Comparison of ENCODE assay signal across 34 cellular contexts in genomic region chr9:129309906-129310305, GRCh38.
A peak's percentile ranks its signal among the peaks of the same experiment; 100 is the strongest.
DNase-seq lines count a peak whose midpoint lies in the region; ATAC-seq, FAIRE-seq and TF ChIP-seq lines count a peak whose summit lies in the region.
"Had no signal": no experiment of that assay in that cellular context is flagged by ENCODE, and none has a peak within 500 bp of the region (broad histone marks: within the 10 kb centered on the region; RNA-seq: fewer than 3 reads in every experiment).

No MANE protein-coding gene starts in this region.

- H3K9me3 Mint-ChIP-seq in activated naive CD8-positive, alpha-beta T cell treated with anti-CD3 and anti-CD28 coated beads, Interleukin-2, amount 10 ng/mL, durations not matched to agents 7 days and 5 days: no peaks in the 10 kb centered on the region
- H3K9me3 Mint-ChIP-seq in activated naive CD8-positive, alpha-beta T cell treated with anti-CD3 and anti-CD28 coated beads, Interleukin-2, amount 50 U/mL, for 24 hours: no peaks in the 10 kb centered on the region
- H3K9me3 Mint-ChIP-seq: naive thymus-derived CD8-positive, alpha-beta T cell; T-helper 1 cell treated with Interleukin-12 subunit alpha and Interleukin-12 subunit beta and Interleukin-4 antibody, amounts not matched to agents 30 μg/mL and 1 μg/mL, for 36 hours had no signal

- no peaks in the 10 kb centered on the region for H4K20me1 ChIP-seq in HepG2 (ENCODE audit: insufficient read depth, low read length)
- H4K20me1 ChIP-seq: BLaER1 had no signal

- no peak for ATAC-seq in activated naive CD8-positive, alpha-beta T cell treated with anti-CD3 and anti-CD28 coated beads, Interleukin-2, amount 10 ng/mL, durations not matched to agents 7 days and 5 days (ENCODE audit: low read depth)
- ATAC-seq in activated naive CD8-positive, alpha-beta T cell treated with anti-CD3 and anti-CD28 coated beads, Interleukin-2, amount 50 U/mL, for 24 hours: no peak
- no peak for ATAC-seq in HepG2
- no peak for ATAC-seq in GM19467 (IDR thresholded peaks at IDR 0.05; ENCODE audit: unreplicated experiment)
- ATAC-seq in HG02938 (IDR thresholded peaks at IDR 0.05; ENCODE audit: unreplicated experiment): no peak
- ATAC-seq: activated CD4-positive, alpha-beta T cell treated with anti-CD3 and anti-CD28 coated beads for 36 hours; gastroesophageal sphincter; left lung; naive thymus-derived CD8-positive, alpha-beta T cell; PC-3 had no signal

- no peaks in the 10 kb centered on the region for H3K36me3 Mint-ChIP-seq in activated naive CD8-positive, alpha-beta T cell treated with anti-CD3 and anti-CD28 coated beads, Interleukin-2, amount 10 ng/mL, durations not matched to agents 7 days and 5 days
- no peaks in the 10 kb centered on the region for H3K36me3 Mint-ChIP-seq in activated naive CD8-positive, alpha-beta T cell treated with anti-CD3 and anti-CD28 coated beads, Interleukin-2, amount 50 U/mL, for 24 hours (ENCODE audit: low read depth)
- H3K36me3 Mint-ChIP-seq: activated naive CD8-positive, alpha-beta T cell; naive thymus-derived CD8-positive, alpha-beta T cell had no signal

- H3K4me2 ChIP-seq in HepG2 (ENCODE audit: low read depth, low read length): no peak overlapping the region
- H3K4me2 ChIP-seq: BLaER1, hepatocyte, SK-N-SH had no signal

- BruUV-seq in HepG2 (replicated peaks; lab: Mats Ljungman, UMichigan): no TSS peak

- no peak for TF ChIP-seq POLR2A in HepG2 (IDR thresholded peaks at IDR 0.05; ENCODE audit: insufficient read depth in 1 of 2, low read depth in 2 of 2, low read length in 2 of 2)
- TF ChIP-seq POLR2A in suprapubic skin (IDR thresholded peaks at IDR 0.05): no peak

- H3K27ac Mint-ChIP-seq in activated naive CD8-positive, alpha-beta T cell treated with anti-CD3 and anti-CD28 coated beads, Interleukin-2, amount 10 ng/mL, durations not matched to agents 7 days and 5 days: no peak overlapping the region
- no peak overlapping the region for H3K27ac Mint-ChIP-seq in activated naive CD8-positive, alpha-beta T cell treated with anti-CD3 and anti-CD28 coated beads, Interleukin-2, amount 50 U/mL, for 24 hours
- H3K27ac Mint-ChIP-seq: activated CD4-positive, alpha-beta T cell treated with anti-CD3 and anti-CD28 coated beads for 36 hours; activated naive CD8-positive, alpha-beta T cell; T-helper 1 cell treated with Interleukin-12 subunit alpha and Interleukin-12 subunit beta and Interleukin-4 antibody, amounts not matched to agents 30 μg/mL and 1 μg/mL, for 36 hours had no signal

- peaks cover 2 to 28% of the 10 kb centered on the region in 2 experiments; a peak in 4 of 5 replicates for H3K27me3 ChIP-seq in HepG2 (ENCODE audit: control insufficient read depth in 1 of 2, insufficient read depth in 2 of 2, low read length in 2 of 2)
- no peaks in the 10 kb centered on the region for H3K27me3 ChIP-seq in suprapubic skin
- H3K27me3 ChIP-seq: BLaER1, gastroesophageal sphincter, hepatocyte, left lung, spleen had no signal

- 38% methylated on average over 3 of the region's 5 CpGs for WGBS in HepG2 (ENCODE audit: low lambda C conversion rate)
- 93% methylated on average over 5 of the region's 5 CpGs for WGBS in suprapubic skin

- FAIRE-seq in HepG2 (lab: Jason Lieb, UNC): no peak
- FAIRE-seq: astrocyte had no signal

- TF ChIP-seq RAD21 in HepG2 (CRISPR knock-in tag; IDR thresholded peaks at IDR 0.05): no peak

- in situ Hi-C loops in HepG2 (cut with HindIII; ENCODE audit: extremely low pct_ligation_motif_present, low pct_unique_long_range_greater_than_20kb): no loop called here

- no peaks in the 10 kb centered on the region for H3K9me3 ChIP-seq in HepG2 (ENCODE audit: low read length)
- H3K9me3 ChIP-seq in suprapubic skin: no peaks in the 10 kb centered on the region
- H3K9me3 ChIP-seq: gastroesophageal sphincter, left lung, SK-N-SH, spleen had no signal

- no peak overlapping the region for H3K4me3 Mint-ChIP-seq in activated naive CD8-positive, alpha-beta T cell treated with anti-CD3 and anti-CD28 coated beads, Interleukin-2, amount 10 ng/mL, durations not matched to agents 7 days and 5 days
- H3K4me3 Mint-ChIP-seq in activated naive CD8-positive, alpha-beta T cell treated with anti-CD3 and anti-CD28 coated beads, Interleukin-2, amount 50 U/mL, for 24 hours: no peak overlapping the region
- H3K4me3 Mint-ChIP-seq: activated CD4-positive, alpha-beta T cell treated with anti-CD3 and anti-CD28 coated beads for 36 hours; activated naive CD8-positive, alpha-beta T cell; naive thymus-derived CD8-positive, alpha-beta T cell; T-helper 1 cell treated with Interleukin-12 subunit alpha and Interleukin-12 subunit beta and Interleukin-4 antibody, amounts not matched to agents 30 μg/mL and 1 μg/mL, for 36 hours had no signal

- H3K27me3 Mint-ChIP-seq in activated naive CD8-positive, alpha-beta T cell treated with anti-CD3 and anti-CD28 coated beads, Interleukin-2, amount 10 ng/mL, durations not matched to agents 7 days and 5 days: no peaks in the 10 kb centered on the region
- peaks cover 2% of the 10 kb centered on the region for H3K27me3 Mint-ChIP-seq in activated naive CD8-positive, alpha-beta T cell treated with anti-CD3 and anti-CD28 coated beads, Interleukin-2, amount 50 U/mL, for 24 hours
- H3K27me3 Mint-ChIP-seq: activated CD4-positive, alpha-beta T cell treated with anti-CD3 and anti-CD28 coated beads for 36 hours; activated naive CD8-positive, alpha-beta T cell; naive thymus-derived CD8-positive, alpha-beta T cell had no signal

- no peak overlapping the region for H2AFZ ChIP-seq in HepG2 (ENCODE audit: low read length)
- H2AFZ ChIP-seq: hepatocyte had no signal

- TF ChIP-seq CTCF in HepG2 (CRISPR knock-in tag; IDR thresholded peaks at IDR 0.05) (no peak), suprapubic skin (IDR thresholded peaks at IDR 0.05) (no peak)

- H3K79me2 ChIP-seq in HepG2 (ENCODE audit: insufficient read depth, low read length): no peaks in the 10 kb centered on the region
- H3K79me2 ChIP-seq: hepatocyte had no signal

- H3K27ac ChIP-seq in HepG2 (ENCODE audit: extremely low read length, insufficient read depth, low read length) (no peak overlapping the region), suprapubic skin (no peak overlapping the region)
- H3K27ac ChIP-seq: BLaER1, gastroesophageal sphincter, hepatocyte, HL-60, left lung, spleen had no signal

- H3K36me3 ChIP-seq in HepG2 (replicated peaks in 1 of 2; ENCODE audit: control insufficient read depth in 1 of 2, insufficient read depth in 2 of 2, low read length in 2 of 2) (no peaks in the 10 kb centered on the region), suprapubic skin (no peaks in the 10 kb centered on the region)
- H3K36me3 ChIP-seq: BLaER1, gastroesophageal sphincter, left lung, spleen had no signal

- CTCF ChIA-PET in HepG2 (lab: Yijun Ruan, JAX; ENCODE audit: low intra/inter-chr PET ratio, low total read pairs): no interaction called here

- no peak overlapping the region for H3K9ac ChIP-seq in HepG2 (ENCODE audit: insufficient read depth, low read depth, low read length)
- H3K9ac ChIP-seq: BLaER1, SK-N-SH had no signal

- peaks cover 6% of the 10 kb centered on the region for H3K4me1 Mint-ChIP-seq in activated naive CD8-positive, alpha-beta T cell treated with anti-CD3 and anti-CD28 coated beads, Interleukin-2, amount 10 ng/mL, durations not matched to agents 7 days and 5 days
- peaks cover 8% of the 10 kb centered on the region for H3K4me1 Mint-ChIP-seq in activated naive CD8-positive, alpha-beta T cell treated with anti-CD3 and anti-CD28 coated beads, Interleukin-2, amount 50 U/mL, for 24 hours

- H3K4me3 ChIP-seq in HepG2 (replicated peaks in 1 of 3; ENCODE audit: insufficient read depth in 1 of 3, low read depth in 2 of 3, low read length in 3 of 3) (no peak overlapping the region), suprapubic skin (no peak overlapping the region)
- H3K4me3 ChIP-seq: BLaER1, gastroesophageal sphincter, hepatocyte, left lung, spleen had no signal

- TF ChIP-seq EP300 in HepG2 (IDR thresholded peaks at IDR 0.05; ENCODE audit: low read depth in 2 of 2, low read length in 2 of 2) (no peak), HepG2 (CRISPR knock-in tag; IDR thresholded peaks at IDR 0.05; ENCODE audit: borderline replicate concordance) (no peak), suprapubic skin (IDR thresholded peaks at IDR 0.05) (no peak)

- POLR2A ChIA-PET in activated naive CD8-positive, alpha-beta T cell treated with anti-CD3 and anti-CD28 coated beads, Interleukin-2, amount 10 ng/mL, durations not matched to agents 7 days and 5 days (lab: Charles Lee): interaction anchor here (0.8 kb wide), 1 partner anchor 10 kb away, joined by 4 read pairs; no protein-coding TSS in a partner anchor
- POLR2A ChIA-PET in HepG2 (lab: Yijun Ruan, JAX): interaction anchor here (0.8 kb wide), 1 partner anchor 24 kb away, joined by 3 read pairs; no protein-coding TSS in a partner anchor

- intact Hi-C loops in HepG2 (cut with micrococcal nuclease; ENCODE audit: unreplicated experiment): loop anchor here (5.0 kb wide), 1 partner anchor 32 kb away; no protein-coding TSS in a partner anchor

- DNase-seq in activated naive CD8-positive, alpha-beta T cell treated with anti-CD3 and anti-CD28 coated beads, Interleukin-2, amount 10 ng/mL, durations not matched to agents 7 days and 5 days: peak; percentile 5
- no peak for DNase-seq in activated naive CD8-positive, alpha-beta T cell treated with anti-CD3 and anti-CD28 coated beads, Interleukin-2, amount 50 U/mL, for 24 hours
- peak; percentile 16 for DNase-seq in amniotic epithelial cell (ENCODE audit: low read depth)
- DNase-seq in HepG2 (ENCODE audit: low spot score): no peak
- peak; percentile 17 to 45 for DNase-seq in suprapubic skin (ENCODE audit: low spot score in 2 of 2)
- DNase-seq in COLO829 (ENCODE audit: low spot score): no peak
- DNase-seq: ACHN; activated CD4-positive, alpha-beta T cell treated with anti-CD3 and anti-CD28 coated beads for 36 hours; central memory CD4-positive, alpha-beta T cell; COR-L47; DMS53; HCEC 1CT; midbrain; MV-4-11; naive thymus-derived CD8-positive, alpha-beta T cell; NCI-H1436 treated with DMSO at 0.1 percent for 48 hours; NCI-H2171 treated with DMSO at 0.1 percent for 48 hours; NCI-H526; NK-92 treated with Interleukin-12 subunit alpha and Interleukin-12 subunit beta, amount 100 ng/mL, for 24 hours; occipital lobe; PC-3; SK-N-SH; stimulated activated CD4-positive, alpha-beta T cell treated with anti-CD3 and anti-CD28 coated beads, Interleukin-2, amount 100 ng/mL, for 48 hours had no signal

- H3K4me1 ChIP-seq in HepG2 (ENCODE audit: insufficient read depth, low read length) (peaks cover 39% of the 10 kb centered on the region), suprapubic skin (peaks cover under 1% of the 10 kb centered on the region)
- H3K4me1 ChIP-seq: gastroesophageal sphincter, left lung, spleen had no signal

TF ChIP-seq in HepG2, 621 proteins besides CTCF, POLR2A, EP300 and RAD21:
- TF ChIP-seq ZNF121 (CRISPR knock-in tag; IDR thresholded peaks at IDR 0.05): peak; percentile 65
- 0 out of 2 replicates have a peak, but pooled peaks have one; percentile 19 for TF ChIP-seq ZMYM3 (CRISPR knock-in tag; IDR thresholded peaks at IDR 0.05)
- TF ChIP-seq FLYWCH1 (CRISPR knock-in tag; IDR thresholded peaks at IDR 0.05): no peak
TF ChIP-seq in HepG2: peak in this region for 2.

Comparison
In these comparisons a context has a peak if more than half of its experiments do, and no peak if none do; other contexts are left out.
1. DNase-seq: peak in activated naive CD8-positive, alpha-beta T cell treated with anti-CD3 and anti-CD28 coated beads, Interleukin-2, amount 10 ng/mL, durations not matched to agents 7 days and 5 days (single experiment), amniotic epithelial cell (single experiment) and suprapubic skin (2 of 2); none in activated naive CD8-positive, alpha-beta T cell treated with anti-CD3 and anti-CD28 coated beads, Interleukin-2, amount 50 U/mL, for 24 hours (single experiment), HepG2 (single experiment) and COLO829 (single experiment).